In the genomic region with DNA sequence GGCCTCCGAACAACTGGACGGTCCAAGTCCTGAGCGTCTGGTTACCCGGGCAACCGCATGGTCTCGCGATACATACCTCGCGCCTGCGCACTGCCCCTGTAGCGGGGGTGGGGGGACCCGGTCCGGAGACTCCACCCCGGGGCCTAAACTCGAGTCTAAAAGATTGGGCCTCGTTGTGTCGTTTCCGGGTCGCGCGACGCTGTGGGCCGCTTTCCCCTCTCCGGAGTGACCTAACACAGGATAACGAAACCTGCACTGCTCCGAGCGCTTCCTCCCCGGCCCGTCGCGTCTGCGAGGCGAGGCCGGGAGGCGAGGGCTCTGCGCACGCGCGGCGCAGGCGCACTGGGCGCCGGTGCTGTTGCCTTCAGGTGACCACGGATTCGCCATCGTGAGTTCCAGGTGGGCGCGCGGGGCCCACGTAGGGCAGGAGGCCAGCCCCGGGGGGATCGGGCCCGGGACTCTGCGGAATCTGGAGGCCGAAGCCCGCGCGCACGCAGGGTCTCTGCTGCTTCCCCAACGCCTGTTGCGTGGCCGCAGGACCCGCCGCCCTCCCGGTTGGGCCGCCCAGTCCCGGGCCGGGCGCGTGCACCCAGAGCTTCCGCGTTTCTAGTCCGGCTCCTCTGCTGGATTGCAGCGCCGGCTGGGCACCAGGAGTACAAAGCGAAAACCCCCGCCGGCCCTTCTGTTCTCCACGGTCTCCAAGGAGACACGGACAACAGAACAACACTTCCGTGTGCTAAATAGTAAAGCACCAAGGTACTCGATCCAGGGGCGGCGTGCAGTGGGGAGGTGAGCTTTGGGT, we compare ENCODE assay signal across 9 cellular contexts.
DNase-seq lines count a peak whose midpoint lies in the region; ATAC-seq, FAIRE-seq and TF ChIP-seq lines count a peak whose summit lies in the region.
"Had no signal": no experiment of that assay in that cellular context is flagged by ENCODE, and none has a peak within 500 bp of the region (broad histone marks: within the 10 kb centered on the region; RNA-seq: fewer than 3 reads in every experiment).

A gene with protein sequence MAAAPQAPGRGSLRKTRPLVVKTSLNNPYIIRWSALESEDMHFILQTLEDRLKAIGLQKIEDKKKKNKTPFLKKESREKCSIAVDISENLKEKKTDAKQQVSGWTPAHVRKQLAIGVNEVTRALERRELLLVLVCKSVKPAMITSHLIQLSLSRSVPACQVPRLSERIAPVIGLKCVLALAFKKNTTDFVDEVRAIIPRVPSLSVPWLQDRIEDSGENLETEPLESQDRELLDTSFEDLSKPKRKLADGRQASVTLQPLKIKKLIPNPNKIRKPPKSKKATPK (plus strand): TSS at position 345 of the 802 bp plus-strand sequence. CDS start 5,960 bp downstream, outside the sequence.

- ATAC-seq in GM19025 (IDR thresholded peaks at IDR 0.05; ENCODE audit: low read depth, unreplicated experiment) (peak; percentile 78), HG03280 (IDR thresholded peaks at IDR 0.05; ENCODE audit: unreplicated experiment) (peak; percentile 76)

- peak; percentile 53 for FAIRE-seq in islet of Langerhans (lab: Jason Lieb, UNC)
- FAIRE-seq: colon had no signal

- peak; percentile 92 for DNase-seq in AG10803 (ENCODE audit: low read depth)
- peak; percentile 90 for DNase-seq in NCI-H345 (lab: John Stamatoyannopoulos, UW)
- DNase-seq in activated CD4-positive, CD25-positive, alpha-beta regulatory T cell treated with anti-CD3 and anti-CD28 coated beads, Interleukin-2, amount 50 U/mL, for 16 hours (ENCODE audit: low read depth, low spot score) = peak; percentile 89
- peak; percentile 93 for DNase-seq in central memory CD4-positive, alpha-beta T cell
- peak; percentile 93 to 95 for DNase-seq in stimulated activated CD4-positive, alpha-beta T cell treated with anti-CD3 and anti-CD28 coated beads, Interleukin-12 subunit alpha, Interleukin-12 subunit beta, amount 100 ng/mL, for 24 hours (ENCODE audit: low read depth in 2 of 2)

- H3K4me3 ChIP-seq in AG10803 (ENCODE audit: low read length) = peak within 1 kb of the TSS; percentile 88

- no peak for TF ChIP-seq CTCF in AG10803 (conservative IDR thresholded peaks at IDR 0.05; ENCODE audit: low read length)

Comparison
In these comparisons a context has a peak if more than half of its experiments do, and no peak if none do; other contexts are left out.
1. Peak in every context shown above with its lines: DNase-seq, ATAC-seq and H3K4me3 ChIP-seq.